Comparison of ENCODE assay signal across 12 cellular contexts in the genomic region with DNA sequence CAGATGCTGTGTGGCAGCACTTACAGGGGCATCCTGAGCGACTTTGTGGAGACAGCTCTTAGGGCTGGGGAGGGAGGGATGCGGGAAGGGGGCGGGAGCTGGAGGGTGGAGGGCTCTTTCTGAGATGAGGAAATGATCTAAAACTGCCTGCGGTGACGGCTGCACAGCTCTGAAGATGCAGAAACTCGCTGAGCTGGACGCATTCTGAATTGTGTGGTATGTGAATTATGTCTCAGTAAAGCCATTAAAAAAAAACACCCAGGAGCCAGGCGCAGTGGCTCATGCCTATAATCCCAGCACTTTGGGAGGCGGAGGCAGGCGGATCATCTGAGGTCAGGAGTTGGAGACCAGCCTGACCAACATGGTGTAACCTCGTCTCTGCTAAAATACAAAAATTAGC. TPM values are rescaled to one million over a fixed set of nuclear protein-coding genes. Genes with fewer than 3 reads are reported as not detected.
DNase-seq lines count a peak whose midpoint lies in the region; ATAC-seq and TF ChIP-seq lines count a peak whose summit lies in the region.
"Had no signal": no experiment of that assay in that cellular context is flagged by ENCODE, and none has a peak within 500 bp of the region (broad histone marks: within the 10 kb centered on the region; RNA-seq: fewer than 3 reads in every experiment).

No MANE protein-coding gene starts in this region.

- no peak for TF ChIP-seq POLR2A in IMR-90 (IDR thresholded peaks at IDR 0.05; ENCODE audit: low read depth, low read length)

- dilution Hi-C loops in IMR-90 (cut with HindIII; ENCODE audit: low sequenced_read_pairs, unreplicated experiment) = no loop called here

- no peak overlapping the region for H3K9ac ChIP-seq in IMR-90 (ENCODE audit: low read depth, low read length)

- H2AFZ ChIP-seq in IMR-90 (replicated peaks; ENCODE audit: low read length, poor library complexity) = peak overlapping the region; percentile 40

- H2BK15ac ChIP-seq in IMR-90 (ENCODE audit: low read depth, low read length) = no peak overlapping the region

- DNase-seq in IMR-90 (peak; percentile 49), RWPE1 (ENCODE audit: low spot score) (no peak), fibroblast of the aortic adventitia (ENCODE audit: low read depth) (peak; percentile 59), type B pancreatic cell (ENCODE audit: extremely low spot score, unreplicated experiment) (no peak), HK-2 (ENCODE audit: unreplicated experiment) (no peak), NCI-H2081 treated with DMSO at 0.1 percent for 48 hours (lab: John Stamatoyannopoulos, UW) (no peak)
- DNase-seq: activated CD8-positive, alpha-beta memory T cell treated with anti-CD3 and anti-CD28 coated beads, Interleukin-2, amount 50 U/mL, for 48 hours; naive B cell; NCI-H1436 treated with DMSO at 0.1 percent for 48 hours; PC-3 had no signal

- in situ Hi-C loops in IMR-90 (cut with MboI; ENCODE audit: low sequenced_read_pairs) = no loop called here

- H3K79me1 ChIP-seq in IMR-90 (ENCODE audit: low read depth in 1 of 2, low read length in 2 of 2) = no peaks in the 10 kb centered on the region

- POLR2A ChIA-PET in IMR-90 (lab: Charles Lee; ENCODE audit: unreplicated experiment) = interaction anchor here (0.6 to 0.7 kb wide), 2 partner anchors 128 to 144 kb away, joined by 4 to 6 read pairs; no protein-coding TSS in a partner anchor
- POLR2A ChIA-PET in RWPE1 (lab: Yijun Ruan, JAX; ENCODE audit: low non-redundant PET) = no interaction called here

- CTCF ChIA-PET in IMR-90 (lab: Yijun Ruan, JAX) (interaction anchor here (0.6 kb wide), 1 partner anchor 74 kb away, joined by 4 read pairs; no protein-coding TSS in a partner anchor), RWPE1 (lab: Yijun Ruan, JAX) (interaction anchor here (0.6 to 0.7 kb wide), 2 partner anchors 89 to 182 kb away, joined by 3 to 4 read pairs; no protein-coding TSS in a partner anchor)

- H3K4me2 ChIP-seq in IMR-90 (ENCODE audit: low read depth, low read length) = no peak overlapping the region

- no peaks in the 10 kb centered on the region; the same call in 1 of the 2 replicates for H4K20me1 ChIP-seq in IMR-90 (ENCODE audit: insufficient read depth, low read length)

- no peak overlapping the region for H3K27ac ChIP-seq in IMR-90 (ENCODE audit: insufficient read depth, low read length)
- H3K27ac ChIP-seq in RWPE1 = peak overlapping the region; percentile 72

- no peaks in the 10 kb centered on the region for H3K36me3 ChIP-seq in IMR-90 (ENCODE audit: control insufficient read depth, insufficient read depth, low read length)

- no peak overlapping the region for H2AK9ac ChIP-seq in IMR-90 (replicated peaks; ENCODE audit: low read depth, low read length, poor library complexity)

- H3K27me3 Mint-ChIP-seq in type B pancreatic cell = peaks cover 7% of the 10 kb centered on the region
- H3K27me3 Mint-ChIP-seq in stimulated activated memory B cell treated with anti-CD40 and anti-IgM and Interleukin-4, amounts not matched to agents 10 μg/mL and 1 μg/mL and 100 μg/mL, for 72 hours = peaks cover 62% of the 10 kb centered on the region

- no peaks in the 10 kb centered on the region for H3K9me3 ChIP-seq in IMR-90 (ENCODE audit: control insufficient read depth, insufficient read depth, low read length)
- H3K9me3 ChIP-seq: body of pancreas had no signal

- no peak overlapping the region for H2AK5ac ChIP-seq in IMR-90 (ENCODE audit: low read depth, low read length)

- H3K14ac ChIP-seq in IMR-90 (replicated peaks; ENCODE audit: low read depth, low read length) = no peak overlapping the region

- no peak overlapping the region for H2BK120ac ChIP-seq in IMR-90 (ENCODE audit: low read depth, low read length)

- H4K5ac ChIP-seq in IMR-90 (ENCODE audit: low read depth, low read length) = no peak overlapping the region

- H3K9me3 Mint-ChIP-seq in type B pancreatic cell = no peaks in the 10 kb centered on the region
- H3K9me3 Mint-ChIP-seq in stimulated activated memory B cell treated with anti-CD40 and anti-IgM and Interleukin-4, amounts not matched to agents 10 μg/mL and 1 μg/mL and 100 μg/mL, for 72 hours = no peaks in the 10 kb centered on the region

- H4K8ac ChIP-seq in IMR-90 (ENCODE audit: low read depth in 2 of 2, low read length in 2 of 2) = no peak overlapping the region; a peak in 1 of 4 replicates

- no peak overlapping the region for H4K91ac ChIP-seq in IMR-90 (ENCODE audit: insufficient read depth, low read depth, low read length)

- H3K4me1 Mint-ChIP-seq in type B pancreatic cell (ENCODE audit: unreplicated experiment) = peaks cover 9% of the 10 kb centered on the region
- peaks cover 26% of the 10 kb centered on the region for H3K4me1 Mint-ChIP-seq in stimulated activated memory B cell treated with anti-CD40 and anti-IgM and Interleukin-4, amounts not matched to agents 10 μg/mL and 1 μg/mL and 100 μg/mL, for 72 hours

- H3K36me3 Mint-ChIP-seq in type B pancreatic cell = no peaks in the 10 kb centered on the region
- no peaks in the 10 kb centered on the region for H3K36me3 Mint-ChIP-seq in stimulated activated memory B cell treated with anti-CD40 and anti-IgM and Interleukin-4, amounts not matched to agents 10 μg/mL and 1 μg/mL and 100 μg/mL, for 72 hours
- H3K36me3 Mint-ChIP-seq: naive B cell had no signal

- H3K27me3 ChIP-seq in IMR-90 (ENCODE audit: control insufficient read depth, insufficient read depth, low read length) = no peaks in the 10 kb centered on the region; the same call in 1 of the 2 replicates
- H3K27me3 ChIP-seq: body of pancreas had no signal

- ATAC-seq in IMR-90 (ENCODE audit: low read depth) = peak; percentile 10
- ATAC-seq in stimulated activated memory B cell treated with anti-CD40 and anti-IgM and Interleukin-4, amounts not matched to agents 10 μg/mL and 1 μg/mL and 100 μg/mL, for 72 hours = no peak
- ATAC-seq: body of pancreas, PC-3 had no signal

- H3K23ac ChIP-seq in IMR-90 (ENCODE audit: low read depth, low read length) = no peak overlapping the region

- H2BK20ac ChIP-seq in IMR-90 (ENCODE audit: low read depth, low read length) = no peak overlapping the region

- intact Hi-C loops in IMR-90 (cut with micrococcal nuclease) = no loop called here

- H3K9me1 ChIP-seq in IMR-90 (ENCODE audit: insufficient read depth, low read length) = peaks cover 3% of the 10 kb centered on the region; the same call in 1 of the 2 replicates

- 58% methylated on average over 4 of the region's 11 CpGs; no CpG with 5 or more reads in 1 of the 2 experiments for WGBS in IMR-90 (ENCODE audit: extremely low coverage in 2 of 2, insufficient read length in 1 of 2), 2 experiments

- H2BK5ac ChIP-seq in IMR-90 (ENCODE audit: low read depth, low read length, poor library complexity, severe bottlenecking) = no peak overlapping the region

- H3K4me3 ChIP-seq in IMR-90 (ENCODE audit: insufficient read depth, low read depth, low read length) (no peak overlapping the region), fibroblast of the aortic adventitia (ENCODE audit: low read depth, low read length) (no peak overlapping the region)
- H3K4me3 ChIP-seq: body of pancreas had no signal

- H3K27ac Mint-ChIP-seq in type B pancreatic cell = peak overlapping the region; percentile 91
- no peak overlapping the region for H3K27ac Mint-ChIP-seq in stimulated activated memory B cell treated with anti-CD40 and anti-IgM and Interleukin-4, amounts not matched to agents 10 μg/mL and 1 μg/mL and 100 μg/mL, for 72 hours

- H3K4ac ChIP-seq in IMR-90 (ENCODE audit: low read depth, low read length) = peak overlapping the region; percentile 10; the same call in 1 of the 2 replicates

- peak overlapping the region; percentile 61 for H3K4me3 Mint-ChIP-seq in type B pancreatic cell
- no peak overlapping the region for H3K4me3 Mint-ChIP-seq in stimulated activated memory B cell treated with anti-CD40 and anti-IgM and Interleukin-4, amounts not matched to agents 10 μg/mL and 1 μg/mL and 100 μg/mL, for 72 hours

- no TSS peak for BruUV-seq in IMR-90 (replicated peaks; lab: Mats Ljungman, UMichigan)

- TF ChIP-seq CTCF in IMR-90 (conservative IDR thresholded peaks at IDR 0.05; ENCODE audit: low read depth, low read length) (no peak), RWPE1 (conservative IDR thresholded peaks at IDR 0.05; ENCODE audit: low read depth) (no peak), fibroblast of the aortic adventitia (IDR thresholded peaks at IDR 0.05; ENCODE audit: insufficient read depth, low read length) (no peak), type B pancreatic cell (conservative IDR thresholded peaks at IDR 0.05) (no peak)

- TF ChIP-seq RAD21 in IMR-90 (IDR thresholded peaks at IDR 0.05; ENCODE audit: low read length) = no peak

- H3K4me1 ChIP-seq in IMR-90 (ENCODE audit: control insufficient read depth, insufficient read depth, low read length) = peaks cover 5% of the 10 kb centered on the region

- H3K18ac ChIP-seq in IMR-90 (ENCODE audit: low read depth, low read length) = no peak overlapping the region; the same call in 1 of the 2 replicates

- H3K56ac ChIP-seq in IMR-90 (ENCODE audit: extremely low read depth, insufficient read depth, low read length) = no peak overlapping the region

RNA-seq across cellular contexts. Expression of gene SLC25A10, which starts 19.2 kb away (rescaled TPM):
- 12.2 and 14.9 TPM in 2 replicates for total RNA-seq in IMR-90 (2012; rRNA removed)
- polyA plus RNA-seq in IMR-90 (2012; rRNA removed) = 19.0 and 20.2 TPM in 2 replicates
- 7.7 and 16.1 TPM in 2 replicates for polyA plus RNA-seq in IMR-90 (2012; cell fraction: cytosol; rRNA removed)
- 9.4 and 24.8 TPM in 2 replicates for polyA plus RNA-seq in IMR-90 (2012; cell fraction: nucleus; rRNA removed; ENCODE audit: low replicate concordance)
- total RNA-seq in fibroblast of the aortic adventitia (ENCODE audit: low replicate concordance) = 4.1 and 19.3 TPM in 2 replicates
- 23.8 and 27.6 TPM in 2 replicates for total RNA-seq in type B pancreatic cell (ENCODE audit: low replicate concordance)

RNA-seq across cellular contexts. Expression of gene MRPL12, which starts 28.1 kb away (rescaled TPM):
- total RNA-seq in IMR-90 (2012; rRNA removed) = 17.2 and 17.5 TPM in 2 replicates
- 111 and 127 TPM in 2 replicates for polyA plus RNA-seq in IMR-90 (2012; rRNA removed)
- 140 and 156 TPM in 2 replicates for polyA plus RNA-seq in IMR-90 (2012; cell fraction: cytosol; rRNA removed)
- polyA plus RNA-seq in IMR-90 (2012; cell fraction: nucleus; rRNA removed; ENCODE audit: low replicate concordance) = 32.1 and 54.9 TPM in 2 replicates
- 19.2 and 23.7 TPM in 2 replicates for total RNA-seq in fibroblast of the aortic adventitia (ENCODE audit: low replicate concordance)
- total RNA-seq in type B pancreatic cell (ENCODE audit: low replicate concordance) = 87.9 and 107 TPM in 2 replicates

RNA-seq across cellular contexts. Expression of gene HGS, which starts 47.5 kb away (rescaled TPM):
- total RNA-seq in IMR-90 (2012; rRNA removed) = 49.4 and 52.5 TPM in 2 replicates
- 137 and 169 TPM in 2 replicates for polyA plus RNA-seq in IMR-90 (2012; rRNA removed)
- 46.1 and 98.2 TPM in 2 replicates for polyA plus RNA-seq in IMR-90 (2012; cell fraction: cytosol; rRNA removed)
- 423 and 1,279 TPM in 2 replicates for polyA plus RNA-seq in IMR-90 (2012; cell fraction: nucleus; rRNA removed; ENCODE audit: low replicate concordance)
- 89.0 and 94.7 TPM in 2 replicates for total RNA-seq in fibroblast of the aortic adventitia (ENCODE audit: low replicate concordance)
- total RNA-seq in type B pancreatic cell (ENCODE audit: low replicate concordance) = 115 and 119 TPM in 2 replicates

RNA-seq across cellular contexts. Expression of gene ARL16, which starts 47.7 kb away (rescaled TPM):
- total RNA-seq in IMR-90 (2012; rRNA removed) (42.8 and 51.1 TPM in 2 replicates), fibroblast of the aortic adventitia (ENCODE audit: low replicate concordance) (21.3 and 26.4 TPM in 2 replicates), type B pancreatic cell (ENCODE audit: low replicate concordance) (41.5 and 47.2 TPM in 2 replicates)
- 77.9 and 83.1 TPM in 2 replicates for polyA plus RNA-seq in IMR-90 (2012; rRNA removed)
- 73.3 and 116 TPM in 2 replicates for polyA plus RNA-seq in IMR-90 (2012; cell fraction: cytosol; rRNA removed)
- polyA plus RNA-seq in IMR-90 (2012; cell fraction: nucleus; rRNA removed; ENCODE audit: low replicate concordance) = 130 and 139 TPM in 2 replicates

Comparison
In these comparisons a context has a peak if more than half of its experiments do, and no peak if none do; other contexts are left out.
1. DNase-seq: peak in IMR-90 (single experiment) and fibroblast of the aortic adventitia (single experiment); none in RWPE1 (single experiment), type B pancreatic cell (single experiment), HK-2 (single experiment) and NCI-H2081 treated with DMSO at 0.1 percent for 48 hours (single experiment).